ENCODE assay signal across 11 cellular contexts in genomic region chr2:12498703-12499102, GRCh38.
A peak's percentile ranks its signal among the peaks of the same experiment; 100 is the strongest.
DNase-seq lines count a peak whose midpoint lies in the region; ATAC-seq and TF ChIP-seq lines count a peak whose summit lies in the region.
"Had no signal": no experiment of that assay in that cellular context is flagged by ENCODE, and none has a peak within 500 bp of the region (broad histone marks: within the 10 kb centered on the region; RNA-seq: fewer than 3 reads in every experiment).

No MANE protein-coding gene starts in this region.

- H3K4me2 ChIP-seq in fibroblast of lung (ENCODE audit: extremely low read depth, insufficient read depth, low read length) = no peak overlapping the region

- no peaks in the 10 kb centered on the region for H3K9me3 Mint-ChIP-seq in activated CD8-positive, alpha-beta T cell treated with anti-CD3 and anti-CD28 coated beads, Interleukin-2, amount 10 ng/mL, durations not matched to agents 7 days and 5 days (ENCODE audit: insufficient read depth)
- H3K9me3 Mint-ChIP-seq in activated CD8-positive, alpha-beta T cell treated with anti-CD3 and anti-CD28 coated beads for 36 hours = peaks cover 10% of the 10 kb centered on the region

- no peak for TF ChIP-seq CTCF in activated CD8-positive, alpha-beta T cell treated with anti-CD3 and anti-CD28 coated beads for 36 hours (IDR thresholded peaks at IDR 0.05)
- TF ChIP-seq CTCF in fibroblast of lung (conservative IDR thresholded peaks at IDR 0.05 in 1 of 2, IDR thresholded peaks at IDR 0.05 in 1 of 2; ENCODE audit: low read depth in 1 of 2, low read length in 2 of 2) (no peak), right atrium auricular region (IDR thresholded peaks at IDR 0.05) (no peak)

- no peaks in the 10 kb centered on the region for H3K27me3 ChIP-seq in fibroblast of lung (ENCODE audit: control insufficient read depth, insufficient read depth, low read length)
- no peaks in the 10 kb centered on the region for H3K27me3 ChIP-seq in right atrium auricular region
- H3K27me3 ChIP-seq: spleen had no signal

- intact Hi-C loops in activated CD8-positive, alpha-beta T cell treated with anti-CD3 and anti-CD28 coated beads for 36 hours (cut with micrococcal nuclease) = no loop called here
- intact Hi-C loops in sciatic nerve (cut with DNase I) = no loop called here

- H3K27ac Mint-ChIP-seq in activated CD8-positive, alpha-beta T cell treated with anti-CD3 and anti-CD28 coated beads, Interleukin-2, amount 10 ng/mL, durations not matched to agents 7 days and 5 days = peak overlapping the region; percentile 14
- H3K27ac Mint-ChIP-seq in activated CD8-positive, alpha-beta T cell treated with anti-CD3 and anti-CD28 coated beads for 36 hours = no peak overlapping the region

- peaks cover 37% of the 10 kb centered on the region for H3K36me3 Mint-ChIP-seq in activated CD8-positive, alpha-beta T cell treated with anti-CD3 and anti-CD28 coated beads, Interleukin-2, amount 10 ng/mL, durations not matched to agents 7 days and 5 days (ENCODE audit: low read depth)
- H3K36me3 Mint-ChIP-seq in activated CD8-positive, alpha-beta T cell treated with anti-CD3 and anti-CD28 coated beads for 36 hours (ENCODE audit: low read depth) = peaks cover 2% of the 10 kb centered on the region

- H3K27ac ChIP-seq in fibroblast of lung (ENCODE audit: insufficient read depth, low read length) (no peak overlapping the region), right atrium auricular region (no peak overlapping the region)

- H3K4me3 Mint-ChIP-seq in activated CD8-positive, alpha-beta T cell treated with anti-CD3 and anti-CD28 coated beads, Interleukin-2, amount 10 ng/mL, durations not matched to agents 7 days and 5 days = no peak overlapping the region
- no peak overlapping the region for H3K4me3 Mint-ChIP-seq in activated CD8-positive, alpha-beta T cell treated with anti-CD3 and anti-CD28 coated beads for 36 hours

- H3K4me1 ChIP-seq in fibroblast of lung (ENCODE audit: control insufficient read depth, extremely low read depth, insufficient read depth, low read length) = no peaks in the 10 kb centered on the region
- H3K4me1 ChIP-seq in right atrium auricular region = peaks cover 0 to 19% of the 10 kb centered on the region in 2 donors

- POLR2A ChIA-PET in activated CD8-positive, alpha-beta T cell treated with anti-CD3 and anti-CD28 coated beads, Interleukin-2, amount 10 ng/mL, durations not matched to agents 7 days and 5 days (lab: Charles Lee) = no interaction called here
- POLR2A ChIA-PET in activated CD8-positive, alpha-beta T cell treated with anti-CD3 and anti-CD28 coated beads for 36 hours (lab: Charles Lee) = interaction anchor here (1.0 kb wide), 1 partner anchor 16 kb away, joined by 3 read pairs; no protein-coding TSS in a partner anchor

- H3K9me3 ChIP-seq in fibroblast of lung (ENCODE audit: control insufficient read depth, insufficient read depth, low read depth, low read length) (no peaks in the 10 kb centered on the region), right atrium auricular region (no peaks in the 10 kb centered on the region)
- H3K9me3 ChIP-seq: spleen had no signal

- H3K79me2 ChIP-seq in fibroblast of lung (ENCODE audit: control insufficient read depth, insufficient read depth, low read length) = no peaks in the 10 kb centered on the region

- H4K20me1 ChIP-seq in fibroblast of lung (ENCODE audit: control insufficient read depth, extremely low read depth, insufficient read depth, low read length) = no peaks in the 10 kb centered on the region

- H3K27me3 Mint-ChIP-seq in activated CD8-positive, alpha-beta T cell treated with anti-CD3 and anti-CD28 coated beads, Interleukin-2, amount 10 ng/mL, durations not matched to agents 7 days and 5 days (ENCODE audit: low read depth) = no peaks in the 10 kb centered on the region
- H3K27me3 Mint-ChIP-seq in activated CD8-positive, alpha-beta T cell treated with anti-CD3 and anti-CD28 coated beads for 36 hours = no peaks in the 10 kb centered on the region

- H3K4me3 ChIP-seq in fibroblast of lung (replicated peaks in 1 of 4; ENCODE audit: control extremely low read depth in 1 of 4, insufficient read depth in 1 of 4, low read depth in 3 of 4, low read length in 4 of 4) = no peak overlapping the region
- H3K4me3 ChIP-seq in right atrium auricular region = no peak overlapping the region
- H3K4me3 ChIP-seq: spleen had no signal

- H3K4me1 Mint-ChIP-seq in activated CD8-positive, alpha-beta T cell treated with anti-CD3 and anti-CD28 coated beads, Interleukin-2, amount 10 ng/mL, durations not matched to agents 7 days and 5 days (ENCODE audit: low read depth) = peaks cover 81% of the 10 kb centered on the region
- peaks cover 80% of the 10 kb centered on the region for H3K4me1 Mint-ChIP-seq in activated CD8-positive, alpha-beta T cell treated with anti-CD3 and anti-CD28 coated beads for 36 hours (ENCODE audit: low read depth)

- ATAC-seq in activated CD8-positive, alpha-beta T cell treated with anti-CD3 and anti-CD28 coated beads, Interleukin-2, amount 10 ng/mL, durations not matched to agents 7 days and 5 days = no peak
- ATAC-seq in activated CD8-positive, alpha-beta T cell treated with anti-CD3 and anti-CD28 coated beads for 36 hours = no peak
- ATAC-seq in sciatic nerve (peak; percentile 44), GM21737 (IDR thresholded peaks at IDR 0.05; ENCODE audit: unreplicated experiment) (no peak), GM19467 (IDR thresholded peaks at IDR 0.05; ENCODE audit: unreplicated experiment) (no peak)

- H2AFZ ChIP-seq in fibroblast of lung (ENCODE audit: low read length) = no peak overlapping the region

- CTCF ChIA-PET in activated CD8-positive, alpha-beta T cell treated with anti-CD3 and anti-CD28 coated beads, Interleukin-2, amount 10 ng/mL, durations not matched to agents 7 days and 5 days (lab: Charles Lee) = interaction anchor here (0.9 to 1.6 kb wide), 4 partner anchors 9 to 218 kb away, joined by 3 to 4 read pairs (median 4); partner anchors contain the start of gene TRIB2
- CTCF ChIA-PET in activated CD8-positive, alpha-beta T cell treated with anti-CD3 and anti-CD28 coated beads for 36 hours (lab: Charles Lee) = interaction anchor here (1.5 kb wide), 1 partner anchor 217 kb away, joined by 6 read pairs; the partner anchor contains the start of gene TRIB2

- no peaks in the 10 kb centered on the region for H3K36me3 ChIP-seq in fibroblast of lung (ENCODE audit: control insufficient read depth, insufficient read depth, low read length)
- H3K36me3 ChIP-seq in right atrium auricular region = no peaks in the 10 kb centered on the region
- H3K36me3 ChIP-seq: spleen had no signal

- in situ Hi-C loops in SK-MEL-5 (cut with HindIII; ENCODE audit: low pct_unique_long_range_greater_than_20kb, low sequenced_read_pairs) = no loop called here

- no peak overlapping the region for H3K9ac ChIP-seq in fibroblast of lung (ENCODE audit: insufficient read depth, low read length)

- no peak for DNase-seq in activated CD8-positive, alpha-beta T cell treated with anti-CD3 and anti-CD28 coated beads, Interleukin-2, amount 10 ng/mL, durations not matched to agents 7 days and 5 days
- DNase-seq in activated CD8-positive, alpha-beta T cell treated with anti-CD3 and anti-CD28 coated beads for 36 hours = no peak
- peak; percentile 69 for DNase-seq in SK-MEL-5 (ENCODE audit: low read depth, low spot score)
- peak; percentile 33 to 59 for DNase-seq in fibroblast of lung (ENCODE audit: low read depth in 2 of 2)
- DNase-seq in sciatic nerve (ENCODE audit: low spot score) = no peak
- no peak for DNase-seq in right atrium auricular region (ENCODE audit: low spot score)
- DNase-seq: amniotic stem cell, NCI-H748 treated with DMSO at 0.1 percent for 48 hours, spleen had no signal

Comparison
In these comparisons a context has a peak if more than half of its experiments do, and no peak if none do; other contexts are left out.
1. DNase-seq: peak in SK-MEL-5 (single experiment) and fibroblast of lung (2 of 2); none in activated CD8-positive, alpha-beta T cell treated with anti-CD3 and anti-CD28 coated beads, Interleukin-2, amount 10 ng/mL, durations not matched to agents 7 days and 5 days (single experiment), activated CD8-positive, alpha-beta T cell treated with anti-CD3 and anti-CD28 coated beads for 36 hours (single experiment), sciatic nerve (single experiment) and right atrium auricular region (single experiment).